ENCODE assay signal across 22 cellular contexts in genomic region chr22:41885576-41885975, GRCh38. TPM values are rescaled to one million over a fixed set of nuclear protein-coding genes. Genes with fewer than 3 reads are reported as not detected.
DNase-seq lines count a peak whose midpoint lies in the region; ATAC-seq and TF ChIP-seq lines count a peak whose summit lies in the region.
"Had no signal": no experiment of that assay in that cellular context is flagged by ENCODE, and none has a peak within 500 bp of the region (broad histone marks: within the 10 kb centered on the region; RNA-seq: fewer than 3 reads in every experiment).

No MANE protein-coding gene starts in this region.

- H3K4ac ChIP-seq in H9 (ENCODE audit: low read depth, low read length), result no peak overlapping the region

- H3K36me3 Mint-ChIP-seq in memory B cell, result peaks cover 52% of the 10 kb centered on the region
- H3K36me3 Mint-ChIP-seq in H9 (ENCODE audit: insufficient read depth in 1 of 3, low read depth in 3 of 3), result peaks cover 65 to 98% (median 97%) of the 10 kb centered on the region in 3 experiments

- H4K5ac ChIP-seq in H9 (ENCODE audit: insufficient read length, low read depth, low read length), result no peak overlapping the region

- no peak for DNase-seq in stimulated activated naive CD8-positive, alpha-beta T cell treated with anti-CD3 and anti-CD28 coated beads, Interleukin-15, Interleukin-2, amounts not matched to agents 100 U/mL and 50 U/mL, for 24 hours
- DNase-seq in stimulated activated naive CD8-positive, alpha-beta T cell treated with anti-CD3 and anti-CD28 coated beads, Interleukin-15, amount 100 ng/mL, for 72 hours, result no peak
- no peak for DNase-seq in Panc1 (ENCODE audit: low read depth, low spot score)
- no peak for DNase-seq in memory B cell (ENCODE audit: low spot score in 2 of 2)
- no peak for DNase-seq in DMS153 (lab: John Stamatoyannopoulos, UW)
- DNase-seq in AG08395 (ENCODE audit: low spot score), result no peak
- DNase-seq in H9, result no peak
- DNase-seq: AML-193, COR-L47, EL, NCI-H1417, NCI-H187, NCI-H2107, NCI-H524, PC-3, SIG-M5 had no signal

- no peaks in the 10 kb centered on the region for H3K9me3 Mint-ChIP-seq in stimulated activated naive CD8-positive, alpha-beta T cell treated with anti-CD3 and anti-CD28 coated beads, Interleukin-15, amount 100 ng/mL, for 72 hours
- H3K9me3 Mint-ChIP-seq in memory B cell, result no peaks in the 10 kb centered on the region
- H3K9me3 Mint-ChIP-seq in H9, result no peaks in the 10 kb centered on the region

- H3K36me3 ChIP-seq in Panc1 (ENCODE audit: control insufficient read depth, insufficient read depth, low read length), result peaks cover 8% of the 10 kb centered on the region

- H3K18ac ChIP-seq in H9 (ENCODE audit: insufficient read length, low read depth, low read length), result no peak overlapping the region

- H3K4me3 Mint-ChIP-seq in stimulated activated naive CD8-positive, alpha-beta T cell treated with anti-CD3 and anti-CD28 coated beads, Interleukin-15, amount 100 ng/mL, for 72 hours, result no peak overlapping the region
- H3K4me3 Mint-ChIP-seq in memory B cell, result no peak overlapping the region
- H3K4me3 Mint-ChIP-seq in H9, result no peak overlapping the region

- H3K56ac ChIP-seq in H9 (ENCODE audit: insufficient read length, low read depth, low read length), result no peak overlapping the region

- no peak overlapping the region for H2BK120ac ChIP-seq in H9 (ENCODE audit: low read depth, low read length, poor library complexity, severe bottlenecking)

- H3K79me1 ChIP-seq in H9 (ENCODE audit: insufficient read depth, low read depth, low read length, poor library complexity, severe bottlenecking), result no peaks in the 10 kb centered on the region

- H3K9ac ChIP-seq in H9 (ENCODE audit: extremely low read depth, insufficient read length, low read length), result no peak overlapping the region
- H3K9ac ChIP-seq: KMS-11 had no signal

- H3K4me3 ChIP-seq in Panc1 (ENCODE audit: low read depth in 2 of 2, low read length in 2 of 2), result no peak overlapping the region
- H3K4me3 ChIP-seq: GM12878 had no signal

- H3K9me3 ChIP-seq in Panc1 (ENCODE audit: control insufficient read depth, insufficient read depth, low read depth, low read length) (no peaks in the 10 kb centered on the region), H9 (ENCODE audit: control insufficient read depth, low read depth, low read length) (no peaks in the 10 kb centered on the region)

- H3K4me2 ChIP-seq in H9 (ENCODE audit: insufficient read depth, insufficient read length, low read length), result no peak overlapping the region
- H3K4me2 ChIP-seq: KMS-11 had no signal

- H2BK15ac ChIP-seq in H9 (ENCODE audit: low read depth, low read length), result no peak overlapping the region

- WGBS in H9 (ENCODE audit: extremely low coverage, insufficient read length, low lambda C conversion rate), result no CpG with 5 or more reads among the region's 5 CpGs

- H3K23me2 ChIP-seq in H9 (ENCODE audit: insufficient read length, low read depth, low read length, poor library complexity, severe bottlenecking), result no peaks in the 10 kb centered on the region

- H2BK5ac ChIP-seq in H9 (ENCODE audit: insufficient read length, low read length), result no peak overlapping the region

- peak; percentile 11 for ATAC-seq in stimulated activated naive CD8-positive, alpha-beta T cell treated with anti-CD3 and anti-CD28 coated beads, Interleukin-15, Interleukin-2, amounts not matched to agents 100 U/mL and 50 U/mL, for 24 hours
- ATAC-seq in stimulated activated naive CD8-positive, alpha-beta T cell treated with anti-CD3 and anti-CD28 coated beads, Interleukin-15, amount 100 ng/mL, for 72 hours, result no peak
- ATAC-seq in Panc1 (no peak), memory B cell (ENCODE audit: low read depth) (no peak), HG03196 (IDR thresholded peaks at IDR 0.05; ENCODE audit: unreplicated experiment) (no peak)
- ATAC-seq: GM12878, HepG2, PC-3, SK-N-SH treated with all-trans-retinoic acid at 6 μM for 48 hours had no signal

- in situ Hi-C loops in Panc1 (cut with HindIII; ENCODE audit: low pct_unique_long_range_greater_than_20kb, low sequenced_read_pairs), result no loop called here

- no peaks in the 10 kb centered on the region for H3K79me2 ChIP-seq in H9 (ENCODE audit: insufficient read depth, low read length)

- H4K20me1 ChIP-seq in H9 (ENCODE audit: control insufficient read depth, insufficient read depth, insufficient read length), result peaks cover 2% of the 10 kb centered on the region

- H3K27me3 ChIP-seq in Panc1 (ENCODE audit: control insufficient read depth, insufficient read depth, low read length) (no peaks in the 10 kb centered on the region), H9 (ENCODE audit: insufficient read depth, low read length) (no peaks in the 10 kb centered on the region)

- no peak overlapping the region for H2AFZ ChIP-seq in H9 (ENCODE audit: low read length)

- H2AK5ac ChIP-seq in H9 (ENCODE audit: insufficient read length, low read length), result no peak overlapping the region

- no peak overlapping the region for H4K8ac ChIP-seq in H9 (replicated peaks; ENCODE audit: insufficient read length, low read depth, low read length)

- no peaks in the 10 kb centered on the region for H3K27me3 Mint-ChIP-seq in stimulated activated naive CD8-positive, alpha-beta T cell treated with anti-CD3 and anti-CD28 coated beads, Interleukin-15, amount 100 ng/mL, for 72 hours
- H3K27me3 Mint-ChIP-seq in memory B cell (no peaks in the 10 kb centered on the region), H9 (ENCODE audit: low read depth) (no peaks in the 10 kb centered on the region)

- H3K27ac ChIP-seq in Panc1 (ENCODE audit: low read length) (no peak overlapping the region), H9 (ENCODE audit: insufficient read length, low read depth, low read length) (no peak overlapping the region)
- H3K27ac ChIP-seq: KMS-11 had no signal

- H3K27ac Mint-ChIP-seq in stimulated activated naive CD8-positive, alpha-beta T cell treated with anti-CD3 and anti-CD28 coated beads, Interleukin-15, amount 100 ng/mL, for 72 hours, result peak overlapping the region in 1 of 2 donors; percentile 77
- H3K27ac Mint-ChIP-seq in memory B cell (peak overlapping the region; percentile 79), H9 (no peak overlapping the region)

- no peak overlapping the region for H3K23ac ChIP-seq in H9 (ENCODE audit: insufficient read length, low read depth, low read length)

- no peak overlapping the region for H2BK12ac ChIP-seq in H9 (ENCODE audit: insufficient read length, low read depth, low read length)

- H3T11ph ChIP-seq in H9 (ENCODE audit: low read length), result no peak overlapping the region

- POLR2A ChIA-PET in Panc1 (lab: Charles Lee), result no interaction called here

- no peak overlapping the region for H4K91ac ChIP-seq in H9 (ENCODE audit: insufficient read length, low read depth, low read length)

- CTCF ChIA-PET in Panc1 (lab: Charles Lee), result no interaction called here

- TSS peak; percentile 30 for BruUV-seq in Panc1 (replicated peaks; lab: Mats Ljungman, UMichigan)

- no peaks in the 10 kb centered on the region for H3K4me1 ChIP-seq in Panc1 (ENCODE audit: control insufficient read depth, insufficient read depth, low read length)
- H3K4me1 ChIP-seq in H9 (ENCODE audit: insufficient read depth, low read length), result no peaks in the 10 kb centered on the region

- H3K14ac ChIP-seq in H9 (ENCODE audit: insufficient read depth, low read length), result no peak overlapping the region

- intact Hi-C loops in Panc1 (cut with micrococcal nuclease; ENCODE audit: unreplicated experiment), result no loop called here

- H2BK20ac ChIP-seq in H9 (ENCODE audit: low read depth, low read length, poor library complexity, severe bottlenecking), result no peak overlapping the region

- TF ChIP-seq CTCF in Panc1 (IDR thresholded peaks at IDR 0.05) (no peak), H9 (conservative IDR thresholded peaks at IDR 0.05) (no peak)

- H3K4me1 Mint-ChIP-seq in stimulated activated naive CD8-positive, alpha-beta T cell treated with anti-CD3 and anti-CD28 coated beads, Interleukin-15, amount 100 ng/mL, for 72 hours, result no peaks in the 10 kb centered on the region
- H3K4me1 Mint-ChIP-seq in memory B cell (peaks cover 52% of the 10 kb centered on the region), H9 (no peaks in the 10 kb centered on the region)

RNA-seq across cellular contexts. Expression of gene SHISA8, which starts 29.3 kb away (rescaled TPM):
- total RNA-seq in Panc1 (2021; ENCODE audit: unreplicated experiment), result 0.62 TPM
- not detected for polyA plus RNA-seq in Panc1 (2012; ENCODE audit: insufficient read length)
- 0.72 and 1.4 TPM in 2 replicates for total RNA-seq in H9 (2021)
- total RNA-seq: HepG2, M059J, PC-3 had no signal
- polyA plus RNA-seq: HepG2 had no signal

RNA-seq across cellular contexts. Expression of gene TNFRSF13C, which starts 41.0 kb away (rescaled TPM):
- 1.0 TPM for total RNA-seq in Panc1 (2021; ENCODE audit: unreplicated experiment)
- polyA plus RNA-seq in Panc1 (2012; ENCODE audit: insufficient read length), result 0.18 TPM
- total RNA-seq in H9 (2021), result 1.6 and 1.9 TPM in 2 replicates

RNA-seq across cellular contexts. Expression of gene SREBF2, which starts 52.7 kb away (rescaled TPM):
- total RNA-seq in Panc1 (2021; ENCODE audit: unreplicated experiment) (73.0 TPM), H9 (2021) (144 and 146 TPM in 2 replicates)
- 96.1 TPM for polyA plus RNA-seq in Panc1 (2012; ENCODE audit: insufficient read length)
